Comparison of ENCODE assay signal across 8 cellular contexts in the genomic region with DNA sequence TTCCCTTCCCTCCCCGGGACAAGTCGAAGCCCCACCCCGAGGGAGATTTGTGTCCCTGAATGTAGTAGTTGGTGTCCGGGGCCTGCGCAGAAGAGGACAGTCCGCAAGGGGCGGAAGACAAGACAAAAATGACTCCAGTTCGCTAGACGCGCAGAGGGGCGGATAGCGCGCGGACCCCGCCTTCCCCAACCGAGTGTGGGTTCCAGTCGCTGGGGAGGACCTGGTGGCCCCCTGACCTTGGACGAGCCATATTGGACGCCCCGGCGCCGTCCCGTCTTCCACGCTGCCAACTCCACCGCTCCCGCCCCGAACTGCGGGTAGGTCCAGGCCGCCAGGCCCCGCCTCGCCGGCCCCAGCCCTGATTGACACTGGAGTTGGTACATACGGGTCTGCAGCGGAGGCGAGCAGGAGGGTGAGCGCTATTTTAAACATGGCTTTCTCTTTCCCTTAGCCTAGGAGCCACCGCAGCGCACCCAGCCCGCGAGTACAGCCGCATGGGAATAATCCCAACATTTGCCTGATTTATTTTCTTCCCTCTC. TPM values are rescaled to one million over a fixed set of nuclear protein-coding genes. Genes with fewer than 3 reads are reported as not detected.
DNase-seq lines count a peak whose midpoint lies in the region; ATAC-seq and TF ChIP-seq lines count a peak whose summit lies in the region.

No MANE protein-coding gene starts in this region.

- H3K36me3 ChIP-seq in BE2C (no peaks in the 10 kb centered on the region), colonic mucosa (no peaks in the 10 kb centered on the region)

- TF ChIP-seq CTCF in BE2C (IDR thresholded peaks at IDR 0.05; ENCODE audit: low read depth, low read length) (peak; percentile 38), colonic mucosa (IDR thresholded peaks at IDR 0.05) (peak; percentile 25)

- intact Hi-C loops in colonic mucosa (cut with DNase I), result loop anchor here (5.0 to 10.0 kb wide), 2 partner anchors 156 to 311 kb away; a partner anchor contains a TSS

- no peaks in the 10 kb centered on the region for H3K4me1 ChIP-seq in BE2C
- no peaks in the 10 kb centered on the region for H3K4me1 ChIP-seq in colonic mucosa

- H3K27me3 ChIP-seq in BE2C (no peaks in the 10 kb centered on the region), colonic mucosa (no peaks in the 10 kb centered on the region)

- peak overlapping the region; percentile 75 to 83 for H3K9ac ChIP-seq in colonic mucosa (ENCODE audit: low read depth in 2 of 2, low read length in 2 of 2)

- ATAC-seq in HG03378 (IDR thresholded peaks at IDR 0.05; ENCODE audit: unreplicated experiment), result peak; percentile 65

- H3K9me3 ChIP-seq in BE2C (no peaks in the 10 kb centered on the region), colonic mucosa (no peaks in the 10 kb centered on the region)

- H3K27ac ChIP-seq in colonic mucosa, result peak overlapping the region; percentile 83

- peak; percentile 89 for DNase-seq in BE2C
- DNase-seq in NCI-H446 treated with DMSO at 0.1 percent for 48 hours (lab: John Stamatoyannopoulos, UW), result peak; percentile 72
- peak; percentile 51 to 54 for DNase-seq in activated CD4-positive, alpha-beta T cell treated with anti-CD3 and anti-CD28 coated beads for 4 hours
- peak; percentile 88 for DNase-seq in colonic mucosa
- DNase-seq in left kidney (ENCODE audit: low read depth, low spot score), result peak; percentile 95
- DNase-seq in stimulated activated CD4-positive, alpha-beta T cell treated with anti-CD3 and anti-CD28 coated beads, Interleukin-1b, Interleukin-23, amount 100 ng/mL, for 48 hours, result peak; percentile 70

- peak; percentile 70 for TF ChIP-seq POLR2A in GM19099 (IDR thresholded peaks at IDR 0.05; ENCODE audit: extremely low read depth, insufficient read length, low read depth)

- H3K4me3 ChIP-seq in BE2C (ENCODE audit: low read depth, low read length), result peak overlapping the region; percentile 93
- H3K4me3 ChIP-seq in colonic mucosa, result peak overlapping the region; percentile 63

RNA-seq across cellular contexts. Expression of a gene that starts 0.8 kb away (rescaled TPM):
- polyA plus RNA-seq in BE2C (2012; ENCODE audit: insufficient read depth, insufficient read length, low read depth), result 103 TPM
- 10 to 100 TPM; 30.3 to 31.0 TPM for total RNA-seq in colonic mucosa

Comparison
In these comparisons a context has a peak if more than half of its experiments do, and no peak if none do; other contexts are left out.
1. Peak in every context shown above with its lines: DNase-seq, ATAC-seq, H3K4me3 ChIP-seq and H3K27ac ChIP-seq.